In the genomic region with DNA sequence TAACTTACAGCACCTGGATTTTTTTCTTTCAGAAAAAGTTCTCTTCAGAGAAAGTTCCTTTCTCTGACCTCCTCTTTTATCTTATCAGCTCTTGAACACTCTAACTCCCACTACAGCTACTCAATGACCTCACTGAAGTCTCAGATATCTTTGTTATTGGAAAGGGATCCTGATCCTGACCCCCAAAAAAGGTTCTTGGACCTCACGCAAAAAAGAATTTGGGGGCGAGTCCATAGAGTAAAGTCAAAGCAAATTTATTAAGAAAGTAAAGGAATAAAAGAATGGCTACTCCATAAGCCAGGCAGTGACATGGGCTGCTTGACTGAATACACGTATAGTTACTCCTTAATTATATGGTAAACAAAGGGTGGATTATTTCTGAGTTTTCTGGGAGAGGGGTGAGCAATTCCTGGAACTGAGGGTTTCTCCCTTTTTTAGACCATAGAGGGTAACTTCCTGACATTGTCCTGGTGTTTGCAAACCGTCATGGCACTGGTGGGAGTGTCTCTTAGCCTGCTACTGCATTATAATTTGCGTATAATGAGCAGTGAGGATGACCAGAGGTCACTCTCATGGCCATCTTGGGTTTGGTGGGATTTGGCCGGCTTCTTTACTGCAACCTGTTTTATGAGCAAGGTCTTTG, we compare ENCODE assay signal across 1 cellular context.
A peak's percentile ranks its signal among the peaks of the same experiment; 100 is the strongest.
TF ChIP-seq lines count a peak whose summit lies in the region.

No MANE protein-coding gene starts in this region.

TF ChIP-seq in K562, 482 proteins besides CTCF, POLR2A, EP300 and RAD21 (continued from another document and continues in another):
- no peak for TF ChIP-seq RERE (CRISPR knock-in tag; IDR thresholded peaks at IDR 0.05; ENCODE audit: borderline replicate concordance)
- no peak for TF ChIP-seq ZSCAN29 (IDR thresholded peaks at IDR 0.05)
- TF ChIP-seq CTCFL (IDR thresholded peaks at IDR 0.05; ENCODE audit: borderline replicate concordance, insufficient read depth, low read depth, low read length, poor library complexity, severe bottlenecking), result no peak
- TF ChIP-seq RNF2 (IDR thresholded peaks at IDR 0.05), result peak; percentile 68
- TF ChIP-seq ZNF551 (CRISPR knock-in tag; IDR thresholded peaks at IDR 0.05), result no peak
- peak; percentile 97 for TF ChIP-seq ARID3A (IDR thresholded peaks at IDR 0.05; ENCODE audit: borderline replicate concordance, low read depth, low read length)
- no peak for TF ChIP-seq RUNX1 (IDR thresholded peaks at IDR 0.05; ENCODE audit: low read depth)
- peak; percentile 97 for TF ChIP-seq TEAD4 (IDR thresholded peaks at IDR 0.05; ENCODE audit: low read length)
- TF ChIP-seq TEAD4 (CRISPR knock-in tag; IDR thresholded peaks at IDR 0.05; ENCODE audit: borderline replicate concordance), result no peak
- no peak for TF ChIP-seq COPS2 (conservative IDR thresholded peaks at IDR 0.05)
- TF ChIP-seq HMGN3 (IDR thresholded peaks at IDR 0.05; ENCODE audit: borderline replicate concordance, extremely low read depth, insufficient read length, low read depth, low read length), result peak; percentile 81
- TF ChIP-seq MTF1 (CRISPR knock-in tag; IDR thresholded peaks at IDR 0.05; ENCODE audit: borderline replicate concordance), result no peak
- TF ChIP-seq GATAD2A (IDR thresholded peaks at IDR 0.05), result peak; percentile 96
- TF ChIP-seq ETV5 (CRISPR knock-in tag; IDR thresholded peaks at IDR 0.05; ENCODE audit: low read depth), result peak; percentile 14; the same call in 1 of the 2 replicates
- no peak for TF ChIP-seq CREBBP (IDR thresholded peaks at IDR 0.05; ENCODE audit: low read depth, low read length)
- TF ChIP-seq PTTG1 (tag; IDR thresholded peaks at IDR 0.05; ENCODE audit: low read depth), result no peak
- peak; percentile 44 for TF ChIP-seq EP400 (IDR thresholded peaks at IDR 0.05)
- peak; percentile 58; the same call in 1 of the 2 replicates for TF ChIP-seq ADNP (tag; IDR thresholded peaks at IDR 0.05)
- no peak for TF ChIP-seq PHTF2 (CRISPR knock-in tag; IDR thresholded peaks at IDR 0.05)
- no peak for TF ChIP-seq SRSF9 (IDR thresholded peaks at IDR 0.05; ENCODE audit: borderline replicate concordance, low read depth, low read length)
- no peak for TF ChIP-seq DNMT1 (IDR thresholded peaks at IDR 0.05)
- peak; percentile 80 for TF ChIP-seq DMBX1 (CRISPR knock-in tag; IDR thresholded peaks at IDR 0.05; ENCODE audit: borderline replicate concordance)
- TF ChIP-seq MLLT1 (IDR thresholded peaks at IDR 0.05), result no peak; a peak in 1 of 4 replicates
- peak; percentile 17; the same call in 1 of the 2 replicates for TF ChIP-seq PYGO2 (tag; IDR thresholded peaks at IDR 0.05)
- TF ChIP-seq, protein P1, sequence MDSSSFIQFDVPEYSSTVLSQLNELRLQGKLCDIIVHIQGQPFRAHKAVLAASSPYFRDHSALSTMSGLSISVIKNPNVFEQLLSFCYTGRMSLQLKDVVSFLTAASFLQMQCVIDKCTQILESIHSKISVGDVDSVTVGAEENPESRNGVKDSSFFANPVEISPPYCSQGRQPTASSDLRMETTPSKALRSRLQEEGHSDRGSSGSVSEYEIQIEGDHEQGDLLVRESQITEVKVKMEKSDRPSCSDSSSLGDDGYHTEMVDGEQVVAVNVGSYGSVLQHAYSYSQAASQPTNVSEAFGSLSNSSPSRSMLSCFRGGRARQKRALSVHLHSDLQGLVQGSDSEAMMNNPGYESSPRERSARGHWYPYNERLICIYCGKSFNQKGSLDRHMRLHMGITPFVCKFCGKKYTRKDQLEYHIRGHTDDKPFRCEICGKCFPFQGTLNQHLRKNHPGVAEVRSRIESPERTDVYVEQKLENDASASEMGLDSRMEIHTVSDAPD (CRISPR knock-in tag; IDR thresholded peaks at IDR 0.05), result no peak
- no peak for TF ChIP-seq NFRKB (IDR thresholded peaks at IDR 0.05; ENCODE audit: low read depth)
- peak; percentile 63; the same call in 1 of the 2 replicates for TF ChIP-seq MECOM (CRISPR knock-in tag; IDR thresholded peaks at IDR 0.05)
- TF ChIP-seq TCFL5 (CRISPR knock-in tag; conservative IDR thresholded peaks at IDR 0.05), result no peak
- TF ChIP-seq ZNF23 (CRISPR knock-in tag; IDR thresholded peaks at IDR 0.05), result no peak
- TF ChIP-seq NR4A1 (CRISPR knock-in tag; IDR thresholded peaks at IDR 0.05), result 0 out of 2 replicates have a peak, but pooled peaks have one; percentile 33
- TF ChIP-seq NR4A1 (tag; IDR thresholded peaks at IDR 0.05), result no peak
- TF ChIP-seq MYNN (IDR thresholded peaks at IDR 0.05), result 0 out of 2 replicates have a peak, but pooled peaks have one; percentile 16
- TF ChIP-seq MYNN (CRISPR knock-in tag; IDR thresholded peaks at IDR 0.05), result no peak
- no peak for TF ChIP-seq ARID3B (CRISPR knock-in tag; IDR thresholded peaks at IDR 0.05; ENCODE audit: borderline replicate concordance)
- 0 out of 4 replicates have a peak, but pooled peaks of 1 of the 2 experiments have one; percentile 20 for TF ChIP-seq TEAD1 (CRISPR knock-in tag; IDR thresholded peaks at IDR 0.05)
- TF ChIP-seq MTA2 (IDR thresholded peaks at IDR 0.05; ENCODE audit: low read depth), result peak; percentile 96
- peak; percentile 51; the same call in 1 of the 2 replicates for TF ChIP-seq POLR2H (tag; IDR thresholded peaks at IDR 0.05; ENCODE audit: low read depth)
- TF ChIP-seq SMARCE1 (IDR thresholded peaks at IDR 0.05), result peak; percentile 99
- 0 out of 2 replicates have a peak, but pooled peaks have one; percentile 62 for TF ChIP-seq SMAD3 (CRISPR knock-in tag; conservative IDR thresholded peaks at IDR 0.05)
- TF ChIP-seq FOXK2 (conservative IDR thresholded peaks at IDR 0.05 in 1 of 2, IDR thresholded peaks at IDR 0.05 in 1 of 2; ENCODE audit: low read depth in 2 of 2), result peak; percentile 86 to 94; a peak in 3 of 4 replicates
- TF ChIP-seq IFI16 (CRISPR knock-in tag; IDR thresholded peaks at IDR 0.05), result no peak
- no peak for TF ChIP-seq ZNF592 (IDR thresholded peaks at IDR 0.05)
- TF ChIP-seq TBP (optimal IDR thresholded peaks at IDR 0.05; ENCODE audit: low read depth, low read length), result peak; percentile 14
- TF ChIP-seq SIN3B (IDR thresholded peaks at IDR 0.05; ENCODE audit: low read depth), result no peak
- peak; percentile 68 to 84; a peak in 3 of 4 replicates for TF ChIP-seq RCOR1 (IDR thresholded peaks at IDR 0.05; ENCODE audit: borderline replicate concordance in 1 of 2, low read depth in 2 of 2, low read length in 2 of 2)
